26 cellular contexts compared by ENCODE assay signal in genomic region chr7:128856001-128856718, GRCh38. TPM values are rescaled to one million over a fixed set of nuclear protein-coding genes. Genes with fewer than 3 reads are reported as not detected.
"Had no signal": no experiment of that assay in that cellular context is flagged by ENCODE, and none has a peak within 500 bp of the region (broad histone marks: within the 10 kb centered on the region; RNA-seq: fewer than 3 reads in every experiment).

No MANE protein-coding gene starts in this region.

- H3K9me3 Mint-ChIP-seq: endodermal cell; natural killer cell treated with Interleukin-12 subunit alpha and Interleukin-12 subunit beta and Interleukin-15 and Interleukin-18, amount 100 ng/mL, for 72 hours; neural progenitor cell; stimulated activated memory B cell treated with anti-CD40 and anti-IgM and Interleukin-4, amounts not matched to agents 10 μg/mL and 1 μg/mL and 100 μg/mL, for 72 hours; type B pancreatic cell had no signal

- H3K27ac Mint-ChIP-seq: endodermal cell; natural killer cell treated with Interleukin-12 subunit alpha and Interleukin-12 subunit beta and Interleukin-15 and Interleukin-18, amount 100 ng/mL, for 72 hours; neural progenitor cell; progenitor cell of endocrine pancreas; stimulated activated memory B cell treated with anti-CD40 and anti-IgM and Interleukin-4, amounts not matched to agents 10 μg/mL and 1 μg/mL and 100 μg/mL, for 72 hours; type B pancreatic cell had no signal

- H3K4me2 ChIP-seq: neural progenitor cell had no signal

- H3K27me3 Mint-ChIP-seq: natural killer cell treated with Interleukin-12 subunit alpha and Interleukin-12 subunit beta and Interleukin-15 and Interleukin-18, amount 100 ng/mL, for 72 hours; progenitor cell of endocrine pancreas; type B pancreatic cell had no signal

- H3K4me3 Mint-ChIP-seq: endodermal cell; natural killer cell treated with Interleukin-12 subunit alpha and Interleukin-12 subunit beta and Interleukin-15 and Interleukin-18, amount 100 ng/mL, for 72 hours; neural progenitor cell; stimulated activated memory B cell treated with anti-CD40 and anti-IgM and Interleukin-4, amounts not matched to agents 10 μg/mL and 1 μg/mL and 100 μg/mL, for 72 hours; type B pancreatic cell had no signal

- H2AFZ ChIP-seq: neural progenitor cell had no signal

- H3K27ac ChIP-seq: neural progenitor cell, pancreas, right lobe of liver, spleen had no signal

- H3K4me3 ChIP-seq: coronary artery, lung, neural progenitor cell, pancreas, right lobe of liver, spleen, stomach had no signal

- H3K9ac ChIP-seq: neural progenitor cell had no signal

- DNase-seq: effector CD4-positive, alpha-beta T cell; endodermal cell; erythroblast; islet precursor cell; left ventricle myocardium superior; mesenchymal stem cell; midbrain; occipital lobe; pancreas; right lobe of liver; spleen; stimulated activated CD4-positive, alpha-beta T cell treated with anti-CD3 and anti-CD28 coated beads, Interleukin-15, amount 100 ng/mL, for 24 hours; stimulated activated CD4-positive, alpha-beta T cell treated with anti-CD3 and anti-CD28 coated beads, Interleukin-1b, Interleukin-23, amount 100 ng/mL, for 48 hours; stimulated activated CD4-positive, alpha-beta T cell treated with anti-CD3 and anti-CD28 coated beads, Interleukin-4, amount 100 ng/mL, for 24 hours; stomach had no signal

- H3K9me3 ChIP-seq: pancreas, right lobe of liver, spleen, stomach had no signal

- FAIRE-seq: endothelial cell of umbilical vein, frontal cortex, pancreas, urothelium cell line had no signal

- H3K27me3 ChIP-seq: neural progenitor cell, pancreas, right lobe of liver, stomach had no signal

- H3K4me1 ChIP-seq: neural progenitor cell, pancreas, right lobe of liver had no signal

- H3K36me3 ChIP-seq: neural progenitor cell, pancreas, right lobe of liver, spleen had no signal

- H3K36me3 Mint-ChIP-seq: natural killer cell treated with Interleukin-12 subunit alpha and Interleukin-12 subunit beta and Interleukin-15 and Interleukin-18, amount 100 ng/mL, for 72 hours; neural progenitor cell; stimulated activated memory B cell treated with anti-CD40 and anti-IgM and Interleukin-4, amounts not matched to agents 10 μg/mL and 1 μg/mL and 100 μg/mL, for 72 hours; type B pancreatic cell had no signal

- ATAC-seq: left ventricle myocardium superior; pancreas; right lobe of liver; stimulated activated memory B cell treated with anti-CD40 and anti-IgM and Interleukin-4, amounts not matched to agents 10 μg/mL and 1 μg/mL and 100 μg/mL, for 72 hours had no signal

RNA-seq across cellular contexts. Expression of gene FLNC, which starts 26.0 kb away (rescaled TPM):
- total RNA-seq: natural killer cell treated with Interleukin-12 subunit alpha and Interleukin-12 subunit beta and Interleukin-15 and Interleukin-18, amount 100 ng/mL, for 72 hours had no signal

RNA-seq across cellular contexts. Expression of gene KCP, which starts 54.3 kb away (rescaled TPM):
- total RNA-seq: dermis microvascular lymphatic vessel endothelial cell, endothelial cell of umbilical vein had no signal
- polyA plus RNA-seq: endothelial cell of umbilical vein had no signal
